In genomic region chrX:110412971-110413726, GRCh38 we compare ENCODE assay signal across 8 cellular contexts. TPM values are rescaled to one million over a fixed set of nuclear protein-coding genes. Genes with fewer than 3 reads are reported as not detected.
DNase-seq lines count a peak whose midpoint lies in the region; ATAC-seq and TF ChIP-seq lines count a peak whose summit lies in the region.

No MANE protein-coding gene starts in this region.

- CTCF ChIA-PET in AG04449 (lab: Yijun Ruan, JAX): interaction anchor here (0.9 to 26.8 kb wide), 27 partner anchors 10 to 503 kb away, joined by 3 to 970 read pairs (median 5); partner anchors contain the start of gene AMMECR1

- TF ChIP-seq CTCF in AG04449 (IDR thresholded peaks at IDR 0.05; ENCODE audit: insufficient read depth, low read length, missing control alignments) (peak; percentile 79), lower leg skin (IDR thresholded peaks at IDR 0.05) (no peak)

- 13 to 16% methylated on average over 18 of the region's 18 CpGs for WGBS in lower leg skin, 2 donors

- intact Hi-C loops in lower leg skin (cut with DNase I; ENCODE audit: low total_unique reads): no loop called here

- no peak overlapping the region for H3K4me3 ChIP-seq in AG04449 (ENCODE audit: low read depth, low read length)
- H3K4me3 ChIP-seq in lower leg skin (ENCODE audit: low read depth, poor library complexity, severe bottlenecking): no peak overlapping the region

- DNase-seq in AG04449 (ENCODE audit: low read depth, low spot score): no peak
- peak; percentile 53 for DNase-seq in NCI-H446 treated with DMSO at 0.1 percent for 48 hours (lab: John Stamatoyannopoulos, UW)
- DNase-seq in activated CD4-positive, alpha-beta T cell treated with anti-CD3 and anti-CD28 coated beads for 48 hours: peak; percentile 77
- DNase-seq in dedifferentiated amniotic fluid mesenchymal stem cell (ENCODE audit: extremely low spot score): peak; percentile 47
- peak; percentile 29 to 92 for DNase-seq in lower leg skin (ENCODE audit: low spot score in 2 of 2)
- DNase-seq in stimulated activated CD4-positive, alpha-beta T cell treated with anti-CD3 and anti-CD28 coated beads, TNF-alpha, amount 100 ng/mL, for 48 hours (ENCODE audit: low read depth in 3 of 3): peak; percentile 28 to 67 (median 33)

- POLR2A ChIA-PET in AG04449 (lab: Yijun Ruan, JAX): no interaction called here

- ATAC-seq in GM18520 (IDR thresholded peaks at IDR 0.05; ENCODE audit: unreplicated experiment) (peak; percentile 48), HG03097 (IDR thresholded peaks at IDR 0.05; ENCODE audit: low FRiP score, unreplicated experiment) (peak; percentile 57)

- TF ChIP-seq POLR2A in lower leg skin (IDR thresholded peaks at IDR 0.05): no peak

RNA-seq across cellular contexts. Expression of gene RTL9, which starts 54.5 kb away (rescaled TPM):
- total RNA-seq in lower leg skin: under 1 TPM in 1 of 4 donors, not detected in 3; 0.30 TPM
